Comparison of ENCODE assay signal across 3 cellular contexts in the genomic region with DNA sequence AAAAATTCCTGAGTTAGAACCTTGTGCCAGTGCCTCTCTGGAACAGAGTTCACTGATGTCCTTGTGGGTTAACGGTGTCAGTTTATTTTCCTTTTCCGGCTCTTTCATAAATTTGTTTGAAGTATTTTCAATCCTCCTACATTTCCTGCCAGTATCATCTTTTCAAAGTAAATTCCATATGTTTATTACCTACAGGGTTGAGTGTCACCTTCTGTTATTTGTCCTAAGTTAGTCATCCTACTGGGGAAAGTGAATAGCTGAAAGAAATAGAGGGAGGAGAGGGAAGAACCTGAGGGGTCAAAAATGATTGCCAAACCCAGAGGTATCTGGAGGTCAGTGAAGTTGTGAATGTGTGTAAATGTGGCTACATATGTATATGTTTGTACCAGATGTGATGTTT.
"Had no signal": no experiment of that assay in that cellular context is flagged by ENCODE, and none has a peak within 500 bp of the region (broad histone marks: within the 10 kb centered on the region; RNA-seq: fewer than 3 reads in every experiment).

No MANE protein-coding gene starts in this region.

- DNase-seq: GDM1, GF-D8 had no signal

- H3K4me3 ChIP-seq: GM12878 had no signal

- ATAC-seq: GM12878 had no signal
